8 cellular contexts compared by ENCODE assay signal in the genomic region with DNA sequence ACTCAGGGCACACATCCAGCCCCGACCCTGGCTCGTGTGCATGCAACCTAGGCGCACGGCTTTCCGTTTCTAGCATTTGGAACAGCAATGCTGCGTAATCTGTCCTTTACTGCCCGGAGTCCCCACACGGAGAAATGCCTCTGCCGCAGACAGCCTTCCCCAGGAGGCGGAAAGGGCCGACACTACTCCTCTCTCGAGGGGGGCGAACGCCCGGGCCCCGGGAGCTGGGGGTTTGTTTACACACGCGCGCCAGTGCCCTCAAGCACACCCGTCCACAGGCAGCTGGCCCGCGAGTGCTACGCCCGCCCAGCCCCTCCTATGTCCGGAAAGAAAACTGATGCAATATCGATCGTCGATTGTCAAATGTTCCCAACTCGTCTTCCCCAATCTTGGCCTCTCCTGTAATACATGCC. TPM values are rescaled to one million over a fixed set of nuclear protein-coding genes. Genes with fewer than 3 reads are reported as not detected.
A peak's percentile ranks its signal among the peaks of the same experiment; 100 is the strongest.
DNase-seq lines count a peak whose midpoint lies in the region; ATAC-seq and TF ChIP-seq lines count a peak whose summit lies in the region.

No MANE protein-coding gene starts in this region.

- H3K27ac Mint-ChIP-seq in CD14-positive monocyte, result peak overlapping the region; percentile 98 to 99 (median 98)
- peak overlapping the region; percentile 99 for H3K27ac Mint-ChIP-seq in activated naive CD8-positive, alpha-beta T cell treated with anti-CD3 and anti-CD28 coated beads, Interleukin-2, amount 50 U/mL, for 24 hours

- TF ChIP-seq POLR2A in Peyer's patch (IDR thresholded peaks at IDR 0.05), result no peak
- no peak for TF ChIP-seq POLR2A in prostate gland (IDR thresholded peaks at IDR 0.05)

- peaks cover 0 to 46% (median 22%) of the 10 kb centered on the region in 4 donors for H3K4me1 ChIP-seq in Peyer's patch
- H3K4me1 ChIP-seq in prostate gland (replicated peaks), result peaks cover 10% of the 10 kb centered on the region

- H3K36me3 ChIP-seq in Peyer's patch, result peaks cover 0 to 44% (median 2%) of the 10 kb centered on the region in 3 donors
- peaks cover 0 to 5% of the 10 kb centered on the region in 2 donors for H3K36me3 ChIP-seq in prostate gland

- peaks cover 51% of the 10 kb centered on the region for H3K4me1 Mint-ChIP-seq in CD14-positive monocyte
- H3K4me1 Mint-ChIP-seq in activated naive CD8-positive, alpha-beta T cell treated with anti-CD3 and anti-CD28 coated beads, Interleukin-2, amount 50 U/mL, for 24 hours, result peaks cover 70% of the 10 kb centered on the region

- intact Hi-C loops in CD14-positive monocyte (cut with micrococcal nuclease) (loop anchor here (1.0 to 10.0 kb wide), 8 partner anchors 12 to 637 kb away; partner anchors contain the start of gene SCAF11 (in 1 of the 2)), left ventricle myocardium superior (cut with micrococcal nuclease) (no loop called here), prostate gland (cut with DNase I) (loop anchor here (1.0 to 5.0 kb wide), 6 partner anchors 12 to 644 kb away; partner anchors contain the start of genes ARID2, SCAF11 and SLC38A1)

- peak; percentile 6 for ATAC-seq in GM19372 (IDR thresholded peaks at IDR 0.05; ENCODE audit: low read depth, unreplicated experiment)
- peak; percentile 7 for ATAC-seq in HG03442 (IDR thresholded peaks at IDR 0.05; ENCODE audit: unreplicated experiment)
- peak; percentile 29 for ATAC-seq in activated naive CD8-positive, alpha-beta T cell treated with anti-CD3 and anti-CD28 coated beads, Interleukin-2, amount 50 U/mL, for 24 hours
- ATAC-seq in left ventricle myocardium superior, result peak; percentile 61

- no peak for TF ChIP-seq CTCF in CD14-positive monocyte (IDR thresholded peaks at IDR 0.05)
- TF ChIP-seq CTCF in Peyer's patch (IDR thresholded peaks at IDR 0.05), result no peak
- no peak for TF ChIP-seq CTCF in prostate gland (IDR thresholded peaks at IDR 0.05)

- DNase-seq in CD14-positive monocyte (ENCODE audit: low spot score) (peak; percentile 61), Peyer's patch (peak; percentile 70 to 84 (median 81)), left ventricle myocardium superior (peak; percentile 83), prostate gland (ENCODE audit: low spot score) (peak; percentile 60), hepatic stellate cell (ENCODE audit: low spot score) (no peak)
- peak; percentile 65 for DNase-seq in activated naive CD8-positive, alpha-beta T cell treated with anti-CD3 and anti-CD28 coated beads, Interleukin-2, amount 50 U/mL, for 24 hours

- WGBS in prostate gland, result 0% methylated on average over 29 of the region's 29 CpGs

- H3K9me3 ChIP-seq in Peyer's patch (no peaks in the 10 kb centered on the region), prostate gland (no peaks in the 10 kb centered on the region)

- H3K27me3 Mint-ChIP-seq in CD14-positive monocyte (ENCODE audit: low read depth in 3 of 3), result peaks cover 0 to 10% (median 3%) of the 10 kb centered on the region in 3 donors
- H3K27me3 Mint-ChIP-seq in activated naive CD8-positive, alpha-beta T cell treated with anti-CD3 and anti-CD28 coated beads, Interleukin-2, amount 50 U/mL, for 24 hours, result peaks cover 7% of the 10 kb centered on the region

- H3K9me3 Mint-ChIP-seq in CD14-positive monocyte, result peaks cover 0 to 6% (median 0%) of the 10 kb centered on the region in 7 donors
- H3K9me3 Mint-ChIP-seq in activated naive CD8-positive, alpha-beta T cell treated with anti-CD3 and anti-CD28 coated beads, Interleukin-2, amount 50 U/mL, for 24 hours, result no peaks in the 10 kb centered on the region

- H3K4me3 ChIP-seq in Peyer's patch, result peak overlapping the region; percentile 81 to 94 (median 92)
- H3K4me3 ChIP-seq in prostate gland, result peak overlapping the region; percentile 97 to 98

- H3K4me3 Mint-ChIP-seq in CD14-positive monocyte, result peak overlapping the region; percentile 97
- peak overlapping the region; percentile 95 for H3K4me3 Mint-ChIP-seq in activated naive CD8-positive, alpha-beta T cell treated with anti-CD3 and anti-CD28 coated beads, Interleukin-2, amount 50 U/mL, for 24 hours

- H3K27me3 ChIP-seq in Peyer's patch, result no peaks in the 10 kb centered on the region
- H3K27me3 ChIP-seq in prostate gland (replicated peaks; ENCODE audit: insufficient read depth), result no peaks in the 10 kb centered on the region

- H3K27ac ChIP-seq in Peyer's patch (peak overlapping the region; percentile 96 to 98 (median 98)), prostate gland (peak overlapping the region; percentile 98 to 99)

- peaks cover 36% of the 10 kb centered on the region in 2 donors for H3K36me3 Mint-ChIP-seq in CD14-positive monocyte
- H3K36me3 Mint-ChIP-seq in activated naive CD8-positive, alpha-beta T cell treated with anti-CD3 and anti-CD28 coated beads, Interleukin-2, amount 50 U/mL, for 24 hours (ENCODE audit: low read depth), result peaks cover 52% of the 10 kb centered on the region

RNA-seq across cellular contexts. Expression of gene SLC38A2, which starts 0.8 kb away (rescaled TPM):
- polyA plus RNA-seq in CD14-positive monocyte, result 10 to 100 TPM; 33.8 to 48.7 TPM
- total RNA-seq in Peyer's patch (100 to 1,000 TPM in 3 of 4 donors, 10 to 100 TPM in 1; 93.1 to 173 (median 134) TPM), left ventricle myocardium superior (165 TPM), prostate gland (100 to 1,000 TPM; 116 to 264 TPM)

Comparison
In these comparisons a context has a peak if more than half of its experiments do, and no peak if none do; other contexts are left out.
1. ATAC-seq: peak in every context shown above with its lines; median percentile 61 in left ventricle myocardium superior; 29 in activated naive CD8-positive, alpha-beta T cell treated with anti-CD3 and anti-CD28 coated beads, Interleukin-2, amount 50 U/mL, for 24 hours; 7 in HG03442; 6 in GM19372.